In genomic region chr1:1540015-1540816, GRCh38 we compare ENCODE assay signal across 9 cellular contexts. TPM values are rescaled to one million over a fixed set of nuclear protein-coding genes. Genes with fewer than 3 reads are reported as not detected.
A peak's percentile ranks its signal among the peaks of the same experiment; 100 is the strongest.
DNase-seq lines count a peak whose midpoint lies in the region; ATAC-seq and TF ChIP-seq lines count a peak whose summit lies in the region.
"Had no signal": no experiment of that assay in that cellular context is flagged by ENCODE, and none has a peak within 500 bp of the region (broad histone marks: within the 10 kb centered on the region; RNA-seq: fewer than 3 reads in every experiment).

Gene TMEM240 (minus strand): TSS chr1:1540624. CDS start chr1:1540346, 278 bp downstream.

- H3K9ac ChIP-seq in muscle layer of colon (ENCODE audit: low read length), result no peak within 1 kb of the TSS

- H3K4me3 ChIP-seq in esophagus squamous epithelium (peak within 1 kb of the TSS; percentile 39 to 74 (median 56)), muscle layer of colon (ENCODE audit: low read depth in 1 of 2, low read length in 2 of 2) (peak within 1 kb of the TSS; percentile 55 to 80)

- peak; percentile 76 to 79 for ATAC-seq in activated T-cell treated with anti-CD3 and anti-CD28 coated beads, Interleukin-2, amount 50 U/mL, for 4 hours
- ATAC-seq in GM18520 (IDR thresholded peaks at IDR 0.05; ENCODE audit: unreplicated experiment), result no peak
- ATAC-seq in HG02610 (IDR thresholded peaks at IDR 0.05; ENCODE audit: unreplicated experiment), result no peak

- H3K27ac ChIP-seq in esophagus squamous epithelium, result peak within 1 kb of the TSS; percentile 39 to 80 (median 74)
- peak within 1 kb of the TSS; percentile 63 for H3K27ac ChIP-seq in muscle layer of colon (ENCODE audit: low read depth, low read length)
- H3K27ac ChIP-seq: C4-2B had no signal

- H3K36me3 ChIP-seq in esophagus squamous epithelium (peaks cover 8 to 42% (median 13%) of the 10 kb centered on the region in 3 donors), muscle layer of colon (ENCODE audit: insufficient read depth, low read length) (no peaks in the 10 kb centered on the region)

- peak within 1 kb of the TSS; percentile 67 for H3K4me3 Mint-ChIP-seq in activated T-cell treated with anti-CD3 and anti-CD28 coated beads, Interleukin-2, amount 50 U/mL, for 4 hours

- H3K27me3 ChIP-seq in esophagus squamous epithelium, result peaks cover 0 to 12% (median 0%) of the 10 kb centered on the region in 4 donors
- no peaks in the 10 kb centered on the region for H3K27me3 ChIP-seq in muscle layer of colon (ENCODE audit: control insufficient read depth in 1 of 2, insufficient read depth in 2 of 2, low read length in 2 of 2)

- intact Hi-C loops in esophagus squamous epithelium (cut with DNase I), result no loop called here

- no peaks in the 10 kb centered on the region for H3K27me3 Mint-ChIP-seq in activated T-cell treated with anti-CD3 and anti-CD28 coated beads, Interleukin-2, amount 50 U/mL, for 4 hours (ENCODE audit: low read depth)

- no peaks in the 10 kb centered on the region for H3K9me3 ChIP-seq in esophagus squamous epithelium
- H3K9me3 ChIP-seq in muscle layer of colon (ENCODE audit: low read length), result no peaks in the 10 kb centered on the region

- WGBS in esophagus squamous epithelium, 2 donors, result 0% methylated on average over 4 of the region's 108 CpGs; no CpG with 5 or more reads in 1 of the 2 donors

- no peak for TF ChIP-seq CTCF in esophagus squamous epithelium (IDR thresholded peaks at IDR 0.05)

- DNase-seq in NCI-H2081 (lab: John Stamatoyannopoulos, UW), result peak; percentile 21 to 30
- DNase-seq in NCI-H2081 treated with DMSO at 0.1 percent for 48 hours (lab: John Stamatoyannopoulos, UW), result no peak
- DNase-seq in activated T-cell treated with anti-CD3 and anti-CD28 coated beads, Interleukin-2, amount 50 U/mL, for 4 hours, result peak; percentile 48
- DNase-seq in esophagus squamous epithelium (lab: John Stamatoyannopoulos, UW), result no peak
- DNase-seq in stimulated activated CD8-positive, alpha-beta memory T cell treated with anti-CD3 and anti-CD28 coated beads, Interleukin-7, amount 100 ng/mL, for 48 hours (ENCODE audit: extremely low read depth in 1 of 2, low read depth in 1 of 2), result peak; percentile 29 to 40

- peaks cover 14 to 46% (median 17%) of the 10 kb centered on the region in 3 donors for H3K4me1 ChIP-seq in esophagus squamous epithelium
- peaks cover 11% of the 10 kb centered on the region for H3K4me1 ChIP-seq in muscle layer of colon (ENCODE audit: insufficient read depth, low read length)

- no peaks in the 10 kb centered on the region for H3K9me3 Mint-ChIP-seq in activated T-cell treated with anti-CD3 and anti-CD28 coated beads, Interleukin-2, amount 50 U/mL, for 4 hours

- H3K36me3 Mint-ChIP-seq in activated T-cell treated with anti-CD3 and anti-CD28 coated beads, Interleukin-2, amount 50 U/mL, for 4 hours (ENCODE audit: insufficient read depth), result no peaks in the 10 kb centered on the region

- TF ChIP-seq POLR2A in esophagus squamous epithelium (IDR thresholded peaks at IDR 0.05), result no peak

- peaks cover 1% of the 10 kb centered on the region for H3K4me1 Mint-ChIP-seq in activated T-cell treated with anti-CD3 and anti-CD28 coated beads, Interleukin-2, amount 50 U/mL, for 4 hours (ENCODE audit: low read depth)

RNA-seq across cellular contexts. Expression of gene TMEM240, which starts in this region (rescaled TPM):
- total RNA-seq in activated T-cell treated with anti-CD3 and anti-CD28 coated beads, Interleukin-2, amount 50 U/mL, for 4 hours, result under 1 TPM in 2 of 3 donors, not detected in 1; 0.46 to 0.63 TPM
- 1 to 10 TPM in 1 of 4 donors, not detected in 3; 2.7 TPM for total RNA-seq in esophagus squamous epithelium

Comparison
In these comparisons a context has a peak if more than half of its experiments do, and no peak if none do; other contexts are left out.
1. DNase-seq: peak in NCI-H2081 (2 of 2) and stimulated activated CD8-positive, alpha-beta memory T cell treated with anti-CD3 and anti-CD28 coated beads, Interleukin-7, amount 100 ng/mL, for 48 hours (2 of 2); none in NCI-H2081 treated with DMSO at 0.1 percent for 48 hours (single experiment) and esophagus squamous epithelium (single experiment).
2. Peak in DNase-seq and ATAC-seq in activated T-cell treated with anti-CD3 and anti-CD28 coated beads, Interleukin-2, amount 50 U/mL, for 4 hours; RNA of the gene not detected or under 1 TPM.